Comparison of ENCODE assay signal across 1 cellular context in genomic region chr2:240851078-240851861, GRCh38.
TF ChIP-seq lines count a peak whose summit lies in the region.

No MANE protein-coding gene starts in this region.

TF ChIP-seq in SK-N-SH treated with all-trans-retinoic acid at 6 μM for 48 hours, 23 proteins besides CTCF, POLR2A, EP300 and RAD21 (continued from another document):
- TF ChIP-seq POU6F1 (CRISPR knock-in tag; IDR thresholded peaks at IDR 0.05; ENCODE audit: borderline replicate concordance, low read depth), result no peak
- no peak for TF ChIP-seq CREB5 (CRISPR knock-in tag; IDR thresholded peaks at IDR 0.05; ENCODE audit: low read depth)
